21 cellular contexts compared by ENCODE assay signal in genomic region chr12:31612819-31613218, GRCh38. TPM values are rescaled to one million over a fixed set of nuclear protein-coding genes. Genes with fewer than 3 reads are reported as not detected.
DNase-seq lines count a peak whose midpoint lies in the region; ATAC-seq, FAIRE-seq and TF ChIP-seq lines count a peak whose summit lies in the region.
"Had no signal": no experiment of that assay in that cellular context is flagged by ENCODE, and none has a peak within 500 bp of the region (broad histone marks: within the 10 kb centered on the region; RNA-seq: fewer than 3 reads in every experiment).

No MANE protein-coding gene starts in this region.

- no peak for DNase-seq in HepG2 (ENCODE audit: low spot score)
- no peak for DNase-seq in right lobe of liver
- peak; percentile 2 for DNase-seq in islet precursor cell
- no peak for DNase-seq in GM19240 (ENCODE audit: insufficient read length, low spot score)
- no peak for DNase-seq in NCI-H526 (lab: John Stamatoyannopoulos, UW)
- no peak for DNase-seq in WERI-Rb-1
- DNase-seq: Caco-2; Calu3; CD4-positive, alpha-beta T cell; CD8-positive, alpha-beta T cell; DMS79 treated with DMSO at 0.1 percent for 48 hours; GF-D8 had no signal

- H3K36me3 ChIP-seq in HepG2 (replicated peaks in 1 of 2; ENCODE audit: control insufficient read depth in 1 of 2, insufficient read depth in 2 of 2, low read length in 2 of 2) = no peaks in the 10 kb centered on the region
- H3K36me3 ChIP-seq in right lobe of liver = no peaks in the 10 kb centered on the region
- H3K36me3 ChIP-seq in HEK293 (ENCODE audit: control insufficient read depth in 2 of 2, insufficient read depth in 1 of 2, low read length in 2 of 2) = no peaks in the 10 kb centered on the region
- H3K36me3 ChIP-seq in WERI-Rb-1 = no peaks in the 10 kb centered on the region

- TF ChIP-seq CTCF in HepG2 (CRISPR knock-in tag; IDR thresholded peaks at IDR 0.05) = no peak
- TF ChIP-seq CTCF in right lobe of liver (IDR thresholded peaks at IDR 0.05) = no peak
- no peak for TF ChIP-seq CTCF in HEK293 (tag by site-specific recombination; IDR thresholded peaks at IDR 0.05)
- TF ChIP-seq CTCF in WERI-Rb-1 (IDR thresholded peaks at IDR 0.05; ENCODE audit: low read depth, low read length) = no peak

- intact Hi-C loops in HepG2 (cut with micrococcal nuclease; ENCODE audit: unreplicated experiment) = no loop called here
- intact Hi-C loops in right lobe of liver (cut with DNase I) = no loop called here

- H3K27me3 ChIP-seq in HepG2 (ENCODE audit: control insufficient read depth in 1 of 2, insufficient read depth in 2 of 2, low read length in 2 of 2) (no peaks in the 10 kb centered on the region), right lobe of liver (no peaks in the 10 kb centered on the region), WERI-Rb-1 (ENCODE audit: insufficient read depth, low read depth, severe bottlenecking) (no peaks in the 10 kb centered on the region)
- H3K27me3 ChIP-seq: BLaER1 treated with 17β-estradiol and CSF1 and Interleukin-3, amounts not matched to agents 10 nM and 100 nM had no signal

- TF ChIP-seq RAD21 in HepG2 (CRISPR knock-in tag; IDR thresholded peaks at IDR 0.05) = no peak

- BruUV-seq in HepG2 (replicated peaks; lab: Mats Ljungman, UMichigan) = no TSS peak

- H3K4me3 ChIP-seq in HepG2 (replicated peaks in 1 of 3; ENCODE audit: insufficient read depth in 1 of 3, low read depth in 2 of 3, low read length in 3 of 3) (no peak overlapping the region), right lobe of liver (no peak overlapping the region), HEK293 (ENCODE audit: low read depth, low read length) (no peak overlapping the region), WERI-Rb-1 (ENCODE audit: low read depth, low read length) (no peak overlapping the region)
- H3K4me3 ChIP-seq: A549; BLaER1 treated with 17β-estradiol and CSF1 and Interleukin-3, amounts not matched to agents 10 nM and 100 nM had no signal

- no peak overlapping the region for H3K4me2 ChIP-seq in HepG2 (ENCODE audit: low read depth, low read length)
- H3K4me2 ChIP-seq: A549; BLaER1 treated with 17β-estradiol and CSF1 and Interleukin-3, amounts not matched to agents 10 nM and 100 nM had no signal

- TF ChIP-seq POLR2A in HepG2 (IDR thresholded peaks at IDR 0.05; ENCODE audit: insufficient read depth in 1 of 2, low read depth in 2 of 2, low read length in 2 of 2) (no peak), right lobe of liver (IDR thresholded peaks at IDR 0.05) (no peak)

- H3K9me3 ChIP-seq in HepG2 (ENCODE audit: low read length) (peaks cover 6% of the 10 kb centered on the region), right lobe of liver (peaks cover 0 to 2% (median 0%) of the 10 kb centered on the region in 4 donors), HEK293 (ENCODE audit: control insufficient read depth, insufficient read depth, low read depth, low read length) (no peaks in the 10 kb centered on the region), WERI-Rb-1 (ENCODE audit: severe bottlenecking) (peaks cover 2% of the 10 kb centered on the region)

- no peaks in the 10 kb centered on the region for H4K20me1 ChIP-seq in HepG2 (ENCODE audit: insufficient read depth, low read length)
- H4K20me1 ChIP-seq: BLaER1 treated with 17β-estradiol and CSF1 and Interleukin-3, amounts not matched to agents 10 nM and 100 nM had no signal

- WGBS in HepG2 (ENCODE audit: low lambda C conversion rate) = 46% methylated on average over 2 of the region's 2 CpGs
- WGBS in right lobe of liver (ENCODE audit: insufficient coverage, low coverage, low lambda C conversion rate, missing lambda C conversion rate) = 72% methylated on average over 2 of the region's 2 CpGs

- H3K9ac ChIP-seq in HepG2 (ENCODE audit: insufficient read depth, low read depth, low read length) = no peak overlapping the region
- H3K9ac ChIP-seq: BLaER1 treated with 17β-estradiol and CSF1 and Interleukin-3, amounts not matched to agents 10 nM and 100 nM had no signal

- no peaks in the 10 kb centered on the region for H3K4me1 ChIP-seq in HepG2 (ENCODE audit: insufficient read depth, low read length)
- H3K4me1 ChIP-seq in right lobe of liver = no peaks in the 10 kb centered on the region
- H3K4me1 ChIP-seq in HEK293 (ENCODE audit: control insufficient read depth, insufficient read depth, low read length) = no peaks in the 10 kb centered on the region
- H3K4me1 ChIP-seq: A549; BLaER1 treated with 17β-estradiol and CSF1 and Interleukin-3, amounts not matched to agents 10 nM and 100 nM had no signal

- FAIRE-seq in HepG2 (lab: Jason Lieb, UNC) = no peak
- FAIRE-seq: A549, D721Med, G401.6, GM12891, GM19239 had no signal

- H3K79me2 ChIP-seq in HepG2 (ENCODE audit: insufficient read depth, low read length) = no peaks in the 10 kb centered on the region

- H3K27ac ChIP-seq in HepG2 (ENCODE audit: extremely low read length, insufficient read depth, low read length) (no peak overlapping the region), right lobe of liver (no peak overlapping the region), HEK293 (ENCODE audit: extremely low read depth, low read depth, low read length) (no peak overlapping the region), WERI-Rb-1 (no peak overlapping the region)
- H3K27ac ChIP-seq: 22Rv1; A549; BLaER1 treated with 17β-estradiol and CSF1 and Interleukin-3, amounts not matched to agents 10 nM and 100 nM; C4-2B had no signal

- in situ Hi-C loops in HepG2 (cut with HindIII; ENCODE audit: extremely low pct_ligation_motif_present, low pct_unique_long_range_greater_than_20kb) = no loop called here

- ATAC-seq in HepG2 = no peak
- ATAC-seq in right lobe of liver = no peak
- ATAC-seq: A549; CD8-positive, alpha-beta T cell had no signal

- no peak for TF ChIP-seq EP300 in HepG2 (IDR thresholded peaks at IDR 0.05; ENCODE audit: low read depth in 2 of 2, low read length in 2 of 2)
- TF ChIP-seq EP300 in HepG2 (CRISPR knock-in tag; IDR thresholded peaks at IDR 0.05; ENCODE audit: borderline replicate concordance) = no peak

- H2AFZ ChIP-seq in HepG2 (ENCODE audit: low read length) = no peak overlapping the region

- CTCF ChIA-PET in HepG2 (lab: Yijun Ruan, JAX; ENCODE audit: low intra/inter-chr PET ratio, low total read pairs) (no interaction called here), HEK293 (lab: Yijun Ruan, JAX) (interaction anchor here (0.7 kb wide), 1 partner anchor 93 kb away, joined by 3 read pairs; no protein-coding TSS in a partner anchor)

- POLR2A ChIA-PET in HepG2 (lab: Yijun Ruan, JAX) = no interaction called here
- POLR2A ChIA-PET in HEK293 (lab: Yijun Ruan, JAX) = no interaction called here

TF ChIP-seq in HEK293, 187 proteins besides CTCF, POLR2A, EP300 and RAD21 (continues in another document):
- peak; percentile 90 for TF ChIP-seq ZNF366 (tag by site-specific recombination; conservative IDR thresholded peaks at IDR 0.05)

RNA-seq across cellular contexts. Expression of gene DENND5B, which starts 21.9 kb away (rescaled TPM):
- 18.7 and 23.2 TPM in 2 replicates for total RNA-seq in HepG2 (2016; rRNA removed; fragmentation: Illumina TruSeq; extraction: Trizol)
- total RNA-seq in HepG2 (2016; cell fraction: cytosol; rRNA removed; fragmentation: Illumina TruSeq; extraction: Trizol; ENCODE audit: low read depth) = 14.8 and 15.4 TPM in 2 replicates
- 17.0 and 21.9 TPM in 2 replicates for total RNA-seq in HepG2 (2016; cell fraction: insoluble cytoplasmic fraction; rRNA removed; fragmentation: Illumina TruSeq; extraction: Trizol)
- 17.6 and 20.1 TPM in 2 replicates for total RNA-seq in HepG2 (2016; cell fraction: membrane; rRNA removed; fragmentation: Illumina TruSeq; extraction: Trizol)
- total RNA-seq in HepG2 (2016; cell fraction: nucleus; rRNA removed; fragmentation: Illumina TruSeq; extraction: Trizol) = 17.0 and 21.5 TPM in 2 replicates
- 12.8 and 14.7 TPM in 2 replicates for polyA plus RNA-seq in HepG2 (2011; rRNA removed)
- polyA plus RNA-seq in HepG2 (2011; cell fraction: cytosol; rRNA removed) = 7.6 and 11.3 TPM in 2 replicates
- polyA plus RNA-seq in HepG2 (2011; cell fraction: nucleus; rRNA removed) = 7.1 and 8.6 TPM in 2 replicates
- polyA plus RNA-seq in HepG2 (2012) = 10.4 and 12.0 TPM in 2 replicates
- polyA plus RNA-seq in HepG2 (2016; cell fraction: cytosol; fragmentation: Illumina TruSeq; extraction: Trizol; ENCODE audit: low read depth) = 2.2 and 2.6 TPM in 2 replicates
- polyA plus RNA-seq in HepG2 (2016; cell fraction: insoluble cytoplasmic fraction; fragmentation: Illumina TruSeq; extraction: Trizol; ENCODE audit: low read depth) = 14.4 and 15.3 TPM in 2 replicates
- polyA plus RNA-seq in HepG2 (2016; cell fraction: membrane; fragmentation: Illumina TruSeq; extraction: Trizol; ENCODE audit: low read depth) = 5.3 and 6.5 TPM in 2 replicates
- 12.9 and 13.9 TPM in 2 replicates for polyA plus RNA-seq in HepG2 (2016; cell fraction: nucleus; fragmentation: Illumina TruSeq; extraction: Trizol; ENCODE audit: insufficient read depth, low read depth)
- 36.9 and 38.4 TPM in 2 replicates for polyA minus RNA-seq in HepG2 (2011; rRNA and poly(A)+ RNA removed; ENCODE audit: low replicate concordance)
- 20.2 and 23.4 TPM in 2 replicates for polyA minus RNA-seq in HepG2 (2011; cell fraction: cytosol; rRNA and poly(A)+ RNA removed)
- polyA minus RNA-seq in HepG2 (2011; cell fraction: nucleus; rRNA and poly(A)+ RNA removed) = 42.4 and 47.2 TPM in 2 replicates
- total RNA-seq in right lobe of liver = 10 to 100 TPM; 12.6 to 18.4 (median 16.6) TPM

RNA-seq across cellular contexts. Expression of gene ETFBKMT, which starts 46.7 kb away (rescaled TPM):
- 0.93 and 1.1 TPM in 2 replicates for total RNA-seq in HepG2 (2016; rRNA removed; fragmentation: Illumina TruSeq; extraction: Trizol)
- total RNA-seq in HepG2 (2016; cell fraction: cytosol; rRNA removed; fragmentation: Illumina TruSeq; extraction: Trizol; ENCODE audit: low read depth) = 0.30 and 0.44 TPM in 2 replicates
- 0.71 and 0.73 TPM in 2 replicates for total RNA-seq in HepG2 (2016; cell fraction: insoluble cytoplasmic fraction; rRNA removed; fragmentation: Illumina TruSeq; extraction: Trizol)
- total RNA-seq in HepG2 (2016; cell fraction: membrane; rRNA removed; fragmentation: Illumina TruSeq; extraction: Trizol) = 0.56 and 1.1 TPM in 2 replicates
- 0.31 and 0.97 TPM in 2 replicates for total RNA-seq in HepG2 (2016; cell fraction: nucleus; rRNA removed; fragmentation: Illumina TruSeq; extraction: Trizol)
- polyA plus RNA-seq in HepG2 (2011; rRNA removed) = 0.29 and 0.62 TPM in 2 replicates
- polyA plus RNA-seq in HepG2 (2011; cell fraction: cytosol; rRNA removed) = 0.21 and 0.33 TPM in 2 replicates
- polyA plus RNA-seq in HepG2 (2011; cell fraction: nucleus; rRNA removed) = 0.23 and 0.28 TPM in 2 replicates
- polyA plus RNA-seq in HepG2 (2012) = 0.71 and 1.0 TPM in 2 replicates
- 0.20 and 0.35 TPM in 2 replicates for polyA plus RNA-seq in HepG2 (2016; cell fraction: cytosol; fragmentation: Illumina TruSeq; extraction: Trizol; ENCODE audit: low read depth)
- polyA plus RNA-seq in HepG2 (2016; cell fraction: insoluble cytoplasmic fraction; fragmentation: Illumina TruSeq; extraction: Trizol; ENCODE audit: low read depth) = 0.68 and 0.74 TPM in 2 replicates
- 0.41 and 0.48 TPM in 2 replicates for polyA plus RNA-seq in HepG2 (2016; cell fraction: membrane; fragmentation: Illumina TruSeq; extraction: Trizol; ENCODE audit: low read depth)
- polyA plus RNA-seq in HepG2 (2016; cell fraction: nucleus; fragmentation: Illumina TruSeq; extraction: Trizol; ENCODE audit: insufficient read depth, low read depth) = 0.51 and 0.63 TPM in 2 replicates
- 0.10 and 0.19 TPM in 2 replicates for polyA minus RNA-seq in HepG2 (2011; rRNA and poly(A)+ RNA removed; ENCODE audit: low replicate concordance)
- polyA minus RNA-seq in HepG2 (2011; cell fraction: cytosol; rRNA and poly(A)+ RNA removed) = 0.69 TPM in 1 of 2 replicates, not detected in the other
- polyA minus RNA-seq in HepG2 (2011; cell fraction: nucleus; rRNA and poly(A)+ RNA removed) = 0.64 and 1.1 TPM in 2 replicates
- 1 to 10 TPM; 1.5 to 6.9 (median 4.1) TPM for total RNA-seq in right lobe of liver
